In the genomic region with DNA sequence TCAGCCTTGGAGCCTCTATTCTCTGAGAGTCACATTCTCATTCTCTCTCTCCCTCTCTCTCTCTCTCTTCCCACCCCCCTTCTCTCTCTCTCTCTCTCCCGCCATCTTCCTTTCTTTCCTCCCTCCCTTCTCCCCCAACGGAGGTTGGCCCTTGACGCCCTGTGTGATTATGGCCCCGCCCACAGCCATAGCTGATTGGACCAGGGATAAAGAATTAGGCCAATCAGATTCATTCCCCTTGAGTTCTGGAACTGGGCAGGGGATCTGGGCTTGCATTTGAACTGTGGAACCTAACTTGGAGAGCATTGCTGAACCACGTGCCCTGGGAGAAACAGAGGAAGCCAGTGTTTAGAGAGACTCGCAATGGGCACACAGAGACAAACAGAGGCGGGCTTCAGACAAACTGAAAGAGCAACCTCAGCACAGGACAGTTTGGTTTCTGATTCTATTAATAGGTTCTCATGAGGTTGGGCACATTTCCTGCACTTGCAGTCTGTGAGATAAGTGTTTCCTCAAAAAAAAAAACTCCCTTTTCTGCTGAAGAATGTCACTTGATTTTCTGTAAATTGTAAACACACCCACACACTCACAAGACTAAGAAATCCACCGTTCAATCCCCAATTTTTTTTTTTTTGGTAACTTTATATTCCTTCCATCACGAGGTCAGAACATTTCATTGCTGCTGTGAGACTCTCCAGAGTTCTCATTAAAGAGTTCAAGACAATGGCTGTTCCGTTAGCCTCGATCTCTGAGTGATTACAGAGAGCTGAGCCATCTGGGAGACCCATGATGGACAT, we compare ENCODE assay signal across 8 cellular contexts.
A peak's percentile ranks its signal among the peaks of the same experiment; 100 is the strongest.
DNase-seq lines count a peak whose midpoint lies in the region; ATAC-seq lines count a peak whose summit lies in the region.

No MANE protein-coding gene starts in this region.

- DNase-seq in COLO829 (ENCODE audit: low spot score) (peak; percentile 95), UCSD-AML1 (lab: John Stamatoyannopoulos, UW; ENCODE audit: unreplicated experiment) (peak; percentile 88), T47D (ENCODE audit: low read depth in 1 of 2, low spot score in 1 of 2) (peak; percentile 13 to 83), left kidney (ENCODE audit: low read depth, low spot score) (peak; percentile 59), NCI-H2081 treated with DMSO at 0.1 percent for 48 hours (lab: John Stamatoyannopoulos, UW) (no peak)
- peak; percentile 59 to 77 (median 75) for DNase-seq in stimulated activated CD4-positive, alpha-beta T cell treated with anti-CD3 and anti-CD28 coated beads, TNF-alpha, amount 100 ng/mL, for 4 hours (ENCODE audit: low read depth in 3 of 3)

- in situ Hi-C loops in T47D (cut with HindIII; ENCODE audit: low pct_unique_long_range_greater_than_20kb, low sequenced_read_pairs), result no loop called here

- ATAC-seq in GM19463 (IDR thresholded peaks at IDR 0.05; ENCODE audit: unreplicated experiment) (peak; percentile 67), HG03565 (IDR thresholded peaks at IDR 0.05; ENCODE audit: unreplicated experiment) (peak; percentile 65)
